ENCODE assay signal across 8 cellular contexts in the genomic region with DNA sequence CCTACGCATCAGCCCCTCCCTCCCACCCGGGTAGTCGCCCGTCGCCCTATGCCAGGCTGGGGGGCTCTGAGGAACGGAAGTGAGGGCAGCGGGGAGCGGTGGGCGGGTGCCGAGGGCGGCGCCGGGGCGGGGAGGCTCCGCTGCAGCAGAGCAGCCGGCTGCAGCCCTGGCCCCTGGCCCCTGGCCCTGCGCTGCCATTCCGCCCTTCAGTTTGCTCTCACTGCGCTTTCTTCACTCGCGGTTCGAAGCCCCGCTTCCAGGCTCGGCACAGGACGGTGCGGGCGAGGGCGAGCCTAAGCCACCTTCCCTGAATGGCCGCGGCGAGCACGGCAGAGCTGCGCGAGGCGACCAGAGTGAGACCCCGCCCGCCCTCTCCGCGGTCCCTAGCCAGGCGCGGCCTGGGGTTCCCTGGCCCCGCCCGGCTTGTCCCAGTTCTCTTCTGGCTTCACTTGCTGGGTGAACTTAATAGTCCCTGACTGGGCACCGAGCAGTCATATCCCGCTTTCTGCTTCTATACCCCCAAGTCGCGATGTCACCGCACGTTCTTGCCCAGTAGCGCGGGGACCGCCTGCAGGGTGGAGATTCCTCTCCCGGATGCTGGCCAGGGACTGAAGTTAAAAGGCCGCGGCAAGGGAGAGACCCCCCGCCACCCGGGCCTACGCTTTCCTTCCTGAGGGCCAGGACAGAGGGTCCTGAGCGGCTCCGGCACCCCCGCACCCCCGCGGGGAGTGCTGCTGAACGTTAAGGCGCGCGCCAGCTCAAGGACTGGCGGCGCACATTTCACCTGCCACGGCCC. TPM values are rescaled to one million over a fixed set of nuclear protein-coding genes. Genes with fewer than 3 reads are reported as not detected.
DNase-seq lines count a peak whose midpoint lies in the region; ATAC-seq and TF ChIP-seq lines count a peak whose summit lies in the region.

No MANE protein-coding gene starts in this region.

- H3K79me2 ChIP-seq in ACC112 (ENCODE audit: control insufficient read depth, insufficient read depth, low read length, unreplicated experiment) = no peaks in the 10 kb centered on the region

- no peak overlapping the region for H3K27ac ChIP-seq in ACC112 (ENCODE audit: low read depth, low read length)
- H3K27ac ChIP-seq in RWPE2 (ENCODE audit: poor library complexity, severe bottlenecking) = no peak overlapping the region

- H3K27me3 ChIP-seq in ACC112 (ENCODE audit: insufficient read depth, low read length) (peaks cover 75% of the 10 kb centered on the region), RWPE2 (ENCODE audit: insufficient read depth, poor library complexity, severe bottlenecking) (peaks cover 56% of the 10 kb centered on the region)

- H3K4me1 Mint-ChIP-seq in effector memory CD8-positive, alpha-beta T cell (ENCODE audit: low read depth in 2 of 2) = peaks cover 8 to 16% of the 10 kb centered on the region in 2 donors

- DNase-seq in RWPE2 (ENCODE audit: low spot score) = peak; percentile 62
- no peak for DNase-seq in effector memory CD8-positive, alpha-beta T cell
- DNase-seq in myocyte (ENCODE audit: low read depth) = peak; percentile 52
- DNase-seq in HPDE6-E6E7 (ENCODE audit: extremely low spot score) = no peak
- DNase-seq in GM13977 (ENCODE audit: low spot score) = no peak

- H2AFZ ChIP-seq in ACC112 (ENCODE audit: low read length, unreplicated experiment) = peak overlapping the region; percentile 97

- in situ Hi-C loops in GM13977 (cut with MboI; ENCODE audit: low pct_unique_long_range_greater_than_20kb, low sequenced_read_pairs, unreplicated experiment) = no loop called here

- no peaks in the 10 kb centered on the region for H3K9me3 ChIP-seq in RWPE2 (ENCODE audit: severe bottlenecking)

- H3K4me3 Mint-ChIP-seq in effector memory CD8-positive, alpha-beta T cell = peak overlapping the region; percentile 83 to 87

- H3K4me1 ChIP-seq in ACC112 (ENCODE audit: control insufficient read depth, insufficient read depth, low read length, unreplicated experiment) = no peaks in the 10 kb centered on the region
- H3K4me1 ChIP-seq in RWPE2 (ENCODE audit: insufficient read depth, poor library complexity, severe bottlenecking) = no peaks in the 10 kb centered on the region

- peaks cover 6% of the 10 kb centered on the region for H3K36me3 Mint-ChIP-seq in effector memory CD8-positive, alpha-beta T cell (ENCODE audit: insufficient read depth)

- H3K9me3 Mint-ChIP-seq in effector memory CD8-positive, alpha-beta T cell = peaks cover 0 to 4% of the 10 kb centered on the region in 2 donors

- ATAC-seq in GM18867 (IDR thresholded peaks at IDR 0.05; ENCODE audit: unreplicated experiment) = peak; percentile 56
- peak; percentile 53 for ATAC-seq in HG03045 (IDR thresholded peaks at IDR 0.05; ENCODE audit: unreplicated experiment)
- ATAC-seq in RWPE2 (ENCODE audit: low read depth) = peak; percentile 66
- ATAC-seq in effector memory CD8-positive, alpha-beta T cell (replicated peaks) = no peak

- no peak for TF ChIP-seq CTCF in RWPE2 (IDR thresholded peaks at IDR 0.05; ENCODE audit: poor library complexity, severe bottlenecking)
- no peak for TF ChIP-seq CTCF in GM13977 (IDR thresholded peaks at IDR 0.05; ENCODE audit: extremely low read depth, insufficient read depth, missing control alignments)

- no peak overlapping the region for H3K27ac Mint-ChIP-seq in effector memory CD8-positive, alpha-beta T cell

- peak overlapping the region; percentile 97 for H3K4me3 ChIP-seq in ACC112 (ENCODE audit: low read depth, low read length)
- H3K4me3 ChIP-seq in RWPE2 (ENCODE audit: severe bottlenecking) = peak overlapping the region; percentile 43

- no peaks in the 10 kb centered on the region for H3K36me3 ChIP-seq in ACC112 (ENCODE audit: insufficient read depth, low read length)
- H3K36me3 ChIP-seq in RWPE2 (ENCODE audit: low read depth) = no peaks in the 10 kb centered on the region

- peaks cover 65 to 78% of the 10 kb centered on the region in 2 donors for H3K27me3 Mint-ChIP-seq in effector memory CD8-positive, alpha-beta T cell

RNA-seq across cellular contexts. Expression of gene TRIM36, which starts 0.6 kb away (rescaled TPM):
- total RNA-seq in myocyte = 10.5 and 16.9 TPM in 2 replicates
- 1.2 TPM for polyA plus RNA-seq in myocyte (2012)

Comparison
In these comparisons a context has a peak if more than half of its experiments do, and no peak if none do; other contexts are left out.
1. DNase-seq: peak in RWPE2 (single experiment) and myocyte (single experiment); none in effector memory CD8-positive, alpha-beta T cell (0 of 3), HPDE6-E6E7 (single experiment) and GM13977 (single experiment).